Comparison of ENCODE assay signal across 35 cellular contexts in the genomic region with DNA sequence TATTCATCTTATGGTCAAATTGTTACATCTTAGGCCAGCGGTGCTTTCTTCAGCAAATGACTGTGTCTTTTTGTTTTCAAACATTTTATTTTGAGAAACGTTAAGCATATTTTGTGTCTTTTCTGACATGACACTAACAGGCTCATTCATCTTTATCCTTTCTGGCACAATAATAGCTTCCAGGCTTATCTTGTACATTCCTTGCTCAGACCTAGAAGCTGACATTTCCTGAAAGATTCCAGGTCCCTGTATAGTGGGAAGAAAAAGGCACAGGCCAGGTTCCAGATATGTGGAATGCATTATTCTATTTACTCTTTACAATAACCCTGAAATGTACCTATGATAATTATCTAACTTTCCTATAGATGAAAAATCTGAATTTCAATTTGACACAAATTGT.
"Had no signal": no experiment of that assay in that cellular context is flagged by ENCODE, and none has a peak within 500 bp of the region (broad histone marks: within the 10 kb centered on the region; RNA-seq: fewer than 3 reads in every experiment).

No MANE protein-coding gene starts in this region.

- FAIRE-seq: astrocyte, TTC549 had no signal

- H3K27ac ChIP-seq: adrenal gland, body of pancreas, brain microvascular endothelial cell, breast epithelium, VCaP had no signal

- H3K9me3 ChIP-seq: adrenal gland, body of pancreas, breast epithelium had no signal

- H3K4me1 ChIP-seq: adrenal gland, body of pancreas, breast epithelium had no signal

- H3K36me3 ChIP-seq: adrenal gland, brain microvascular endothelial cell, breast epithelium had no signal

- H3K27me3 ChIP-seq: adrenal gland, body of pancreas, brain microvascular endothelial cell had no signal

- DNase-seq: activated B cell treated with CpG ODN at 0.5 μM for 24 hours; activated CD4-positive, alpha-beta memory T cell treated with anti-CD3 and anti-CD28 coated beads for 36 hours; activated CD4-positive, alpha-beta T cell treated with anti-CD3 and anti-CD28 coated beads for 4 hours; activated CD4-positive, alpha-beta T cell treated with anti-CD3 and anti-CD28 coated beads, Interleukin-2, amount 10 ng/mL, durations not matched to agents 24 days and 14 days; activated CD4-positive, alpha-beta T cell treated with anti-CD3 and anti-CD28 coated beads, Interleukin-2, amount 50 U/mL, for 1 hour; activated CD4-positive, alpha-beta T cell treated with anti-CD3 and anti-CD28 coated beads, Interleukin-2, amount 50 U/mL, for 4 hours; activated CD4-positive, CD25-positive, alpha-beta regulatory T cell treated with anti-CD3 and anti-CD28 coated beads, Interleukin-2, amount 50 U/mL, for 72 hours; activated CD8-positive, alpha-beta memory T cell treated with anti-CD3 and anti-CD28 coated beads, Interleukin-2, amount 50 U/mL, for 4 hours; activated CD8-positive, alpha-beta T cell treated with anti-CD3 and anti-CD28 coated beads for 36 hours; activated effector memory CD4-positive, alpha-beta T cell treated with anti-CD3 and anti-CD28 coated beads, Interleukin-2, amount 50 U/mL, for 16 hours; activated gamma-delta T cell treated with Interleukin-2 at 50 U/mL for 16 hours; activated naive CD4-positive, alpha-beta T cell; activated naive CD4-positive, alpha-beta T cell treated with anti-CD3 and anti-CD28 coated beads for 36 hours; activated naive CD4-positive, alpha-beta T cell treated with anti-CD3 and anti-CD28 coated beads, Interleukin-2, amount 50 U/mL, for 16 hours; activated naive CD8-positive, alpha-beta T cell treated with anti-CD3 and anti-CD28 coated beads for 36 hours; activated T-cell treated with anti-CD3 and anti-CD28 coated beads for 4 hours; activated T-cell treated with anti-CD3 and anti-CD28 coated beads, Interleukin-2, amount 50 U/mL, for 1 hour; activated T-cell treated with anti-CD3 and anti-CD28 coated beads, Interleukin-2, amount 50 U/mL, for 4 hours; activated T-cell treated with anti-CD3 and anti-CD28 coated beads, Interleukin-2, amount 50 U/mL, for 72 hours; adrenal gland; amniotic stem cell; aorta; body of pancreas; brain microvascular endothelial cell; caudate nucleus; cerebellar nuclear complex; T-helper 1 cell; T-helper 2 cell; T-helper 9 cell had no signal

- H3K4me3 ChIP-seq: adrenal gland, body of pancreas, breast epithelium had no signal

- ATAC-seq: activated CD8-positive, alpha-beta T cell treated with anti-CD3 and anti-CD28 coated beads for 36 hours; activated naive CD4-positive, alpha-beta T cell treated with anti-CD3 and anti-CD28 coated beads, Interleukin-2, amount 50 U/mL, for 72 hours; activated T-cell treated with anti-CD3 and anti-CD28 coated beads, Interleukin-2, amount 50 U/mL, for 4 hours; activated T-cell treated with anti-CD3 and anti-CD28 coated beads, Interleukin-2, amount 50 U/mL, for 72 hours; activated T-helper 17 cell treated with anti-CD3 and anti-CD28 coated beads, Interleukin-2, amount 50 U/mL, for 72 hours; body of pancreas had no signal
